1 cellular context compared by ENCODE assay signal in the genomic region with DNA sequence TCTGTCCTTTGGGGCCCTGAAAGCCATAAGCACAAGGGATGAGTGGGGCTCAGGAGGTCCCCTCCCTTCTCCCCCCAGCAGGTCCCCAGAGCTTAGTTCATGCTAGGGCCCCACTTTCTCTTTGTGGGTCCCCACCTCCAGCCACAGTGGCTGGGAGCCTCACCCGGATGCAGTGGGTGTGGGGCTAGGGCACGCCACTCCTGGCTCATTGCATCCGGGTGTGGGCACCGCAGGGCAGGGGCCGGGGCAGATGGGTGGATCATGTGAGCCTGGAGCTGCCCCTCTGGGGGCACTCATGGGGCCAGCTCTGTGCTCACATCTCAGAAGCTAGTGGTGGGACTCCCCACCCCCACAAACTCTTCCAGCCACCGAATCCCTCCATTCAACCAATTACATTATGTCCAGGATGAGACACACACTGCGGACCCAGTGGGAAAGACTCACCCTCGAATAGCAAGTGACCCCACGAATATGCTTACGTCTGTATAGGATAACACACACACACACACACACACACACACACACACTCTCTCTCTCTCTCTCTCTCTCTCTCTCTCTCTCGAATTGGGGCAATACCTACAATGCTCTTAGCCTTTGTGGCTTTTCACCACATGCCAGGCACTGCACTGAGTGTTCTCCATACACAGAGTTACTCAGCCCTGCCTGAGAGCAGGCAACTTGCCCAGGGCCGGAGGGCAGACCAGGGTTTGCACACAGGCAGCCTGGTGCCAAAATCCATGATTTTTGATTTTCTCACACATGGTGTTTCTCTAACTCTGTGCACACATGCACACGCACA.
TF ChIP-seq lines count a peak whose summit lies in the region.

No MANE protein-coding gene starts in this region.

TF ChIP-seq in SK-N-SH treated with all-trans-retinoic acid at 6 μM for 48 hours, 23 proteins besides CTCF, POLR2A, EP300 and RAD21 (continued from another document):
- TF ChIP-seq, protein P1, sequence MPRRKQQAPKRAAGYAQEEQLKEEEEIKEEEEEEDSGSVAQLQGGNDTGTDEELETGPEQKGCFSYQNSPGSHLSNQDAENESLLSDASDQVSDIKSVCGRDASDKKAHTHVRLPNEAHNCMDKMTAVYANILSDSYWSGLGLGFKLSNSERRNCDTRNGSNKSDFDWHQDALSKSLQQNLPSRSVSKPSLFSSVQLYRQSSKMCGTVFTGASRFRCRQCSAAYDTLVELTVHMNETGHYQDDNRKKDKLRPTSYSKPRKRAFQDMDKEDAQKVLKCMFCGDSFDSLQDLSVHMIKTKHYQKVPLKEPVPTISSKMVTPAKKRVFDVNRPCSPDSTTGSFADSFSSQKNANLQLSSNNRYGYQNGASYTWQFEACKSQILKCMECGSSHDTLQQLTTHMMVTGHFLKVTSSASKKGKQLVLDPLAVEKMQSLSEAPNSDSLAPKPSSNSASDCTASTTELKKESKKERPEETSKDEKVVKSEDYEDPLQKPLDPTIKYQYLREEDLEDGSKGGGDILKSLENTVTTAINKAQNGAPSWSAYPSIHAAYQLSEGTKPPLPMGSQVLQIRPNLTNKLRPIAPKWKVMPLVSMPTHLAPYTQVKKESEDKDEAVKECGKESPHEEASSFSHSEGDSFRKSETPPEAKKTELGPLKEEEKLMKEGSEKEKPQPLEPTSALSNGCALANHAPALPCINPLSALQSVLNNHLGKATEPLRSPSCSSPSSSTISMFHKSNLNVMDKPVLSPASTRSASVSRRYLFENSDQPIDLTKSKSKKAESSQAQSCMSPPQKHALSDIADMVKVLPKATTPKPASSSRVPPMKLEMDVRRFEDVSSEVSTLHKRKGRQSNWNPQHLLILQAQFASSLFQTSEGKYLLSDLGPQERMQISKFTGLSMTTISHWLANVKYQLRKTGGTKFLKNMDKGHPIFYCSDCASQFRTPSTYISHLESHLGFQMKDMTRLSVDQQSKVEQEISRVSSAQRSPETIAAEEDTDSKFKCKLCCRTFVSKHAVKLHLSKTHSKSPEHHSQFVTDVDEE (CRISPR knock-in tag; IDR thresholded peaks at IDR 0.05), result no peak
- TF ChIP-seq RARB (CRISPR knock-in tag; IDR thresholded peaks at IDR 0.05) (no peak), PPARA (CRISPR knock-in tag; IDR thresholded peaks at IDR 0.05; ENCODE audit: borderline replicate concordance) (no peak)
